In the genomic region with DNA sequence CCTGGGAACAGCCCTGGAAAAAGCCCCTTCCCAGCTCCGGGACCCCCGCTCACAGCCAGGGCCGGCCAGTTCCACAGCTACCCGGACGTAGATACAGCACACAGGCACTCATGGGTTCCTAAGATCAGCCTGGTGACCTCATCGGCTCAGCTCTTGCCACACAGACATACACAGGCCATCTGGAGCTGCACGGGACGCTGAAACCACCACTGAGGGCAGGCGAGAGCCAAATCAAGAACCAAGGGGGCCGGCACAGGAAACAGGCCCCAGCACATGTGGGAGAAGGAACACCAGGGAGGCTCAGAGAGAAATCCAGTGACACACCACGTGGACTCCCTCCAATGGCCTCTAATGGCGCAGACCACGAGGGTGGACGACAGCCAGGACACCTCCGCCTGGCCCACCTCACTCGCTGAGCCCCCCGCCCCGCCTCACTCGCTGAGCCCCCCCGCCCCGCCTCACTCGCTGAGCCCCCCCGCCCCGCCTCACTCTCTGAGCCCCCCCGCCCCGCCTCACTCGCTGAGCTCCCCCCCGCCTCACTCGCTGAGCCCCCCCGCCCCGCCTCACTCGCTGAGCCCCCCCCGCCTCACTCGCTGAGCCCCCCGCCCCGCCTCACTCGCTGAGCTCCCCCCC, we compare ENCODE assay signal across 8 cellular contexts.
DNase-seq lines count a peak whose midpoint lies in the region; ATAC-seq and TF ChIP-seq lines count a peak whose summit lies in the region.

No MANE protein-coding gene starts in this region.

- ATAC-seq in GM21529 (IDR thresholded peaks at IDR 0.05; ENCODE audit: unreplicated experiment) (peak; percentile 35), sciatic nerve (peak; percentile 80), HG02885 (IDR thresholded peaks at IDR 0.05; ENCODE audit: poor library complexity, unreplicated experiment) (no peak)

- H3K36me3 ChIP-seq in Peyer's patch: no peaks in the 10 kb centered on the region

- intact Hi-C loops in sciatic nerve (cut with DNase I): no loop called here

- H3K9me3 ChIP-seq in Peyer's patch: no peaks in the 10 kb centered on the region

- DNase-seq in AG08396 (ENCODE audit: low spot score): peak; percentile 92
- peak in 2 of 3 donors; percentile 68 to 78 for DNase-seq in Peyer's patch
- DNase-seq in fibroblast of gingiva (ENCODE audit: low read depth): peak; percentile 96
- DNase-seq in sciatic nerve (ENCODE audit: low spot score): no peak
- no peak for DNase-seq in NCI-H1048 (lab: John Stamatoyannopoulos, UW)
- no peak for DNase-seq in stimulated activated naive CD4-positive, alpha-beta T cell treated with Interleukin-2 at 50 U/mL for 16 hours (lab: John Stamatoyannopoulos, UW)

- no peak overlapping the region for H3K4me3 ChIP-seq in Peyer's patch

- TF ChIP-seq POLR2A in Peyer's patch (IDR thresholded peaks at IDR 0.05): no peak

- peaks cover 0 to 17% (median 5%) of the 10 kb centered on the region in 4 donors for H3K4me1 ChIP-seq in Peyer's patch

- TF ChIP-seq CTCF in Peyer's patch (IDR thresholded peaks at IDR 0.05): peak in 1 of 6 experiments; percentile 24

- peak overlapping the region in 1 of 4 donors; percentile 43 for H3K27ac ChIP-seq in Peyer's patch

- no peaks in the 10 kb centered on the region for H3K27me3 ChIP-seq in Peyer's patch

Comparison
In these comparisons a context has a peak if more than half of its experiments do, and no peak if none do; other contexts are left out.
1. DNase-seq: peak in AG08396 (single experiment), Peyer's patch (2 of 3) and fibroblast of gingiva (single experiment); none in sciatic nerve (single experiment), NCI-H1048 (single experiment) and stimulated activated naive CD4-positive, alpha-beta T cell treated with Interleukin-2 at 50 U/mL for 16 hours (single experiment).